14 cellular contexts compared by ENCODE assay signal in genomic region chr20:44412402-44413144, GRCh38. TPM values are rescaled to one million over a fixed set of nuclear protein-coding genes. Genes with fewer than 3 reads are reported as not detected.
DNase-seq lines count a peak whose midpoint lies in the region; ATAC-seq and TF ChIP-seq lines count a peak whose summit lies in the region.
"Had no signal": no experiment of that assay in that cellular context is flagged by ENCODE, and none has a peak within 500 bp of the region (broad histone marks: within the 10 kb centered on the region; RNA-seq: fewer than 3 reads in every experiment).

No MANE protein-coding gene starts in this region.

- peak; percentile 53 for ATAC-seq in Panc1
- no peak for ATAC-seq in HG03354 (IDR thresholded peaks at IDR 0.05; ENCODE audit: poor library complexity, severe bottlenecking, unreplicated experiment)

- H3K4me2 ChIP-seq in hepatocyte: no peak overlapping the region
- no peak overlapping the region for H3K4me2 ChIP-seq in neural progenitor cell
- H3K4me2 ChIP-seq in PC-9: no peak overlapping the region

- no peak overlapping the region for H3K4me3 Mint-ChIP-seq in neural progenitor cell

- H4K20me1 ChIP-seq in hepatocyte (ENCODE audit: insufficient read depth, poor library complexity, severe bottlenecking) (no peaks in the 10 kb centered on the region), neural progenitor cell (ENCODE audit: low read depth) (no peaks in the 10 kb centered on the region), PC-9 (ENCODE audit: insufficient read depth) (no peaks in the 10 kb centered on the region)

- H3K36me3 ChIP-seq in Panc1 (ENCODE audit: control insufficient read depth, insufficient read depth, low read length) (no peaks in the 10 kb centered on the region), hepatocyte (replicated peaks; ENCODE audit: insufficient read depth, low read depth) (no peaks in the 10 kb centered on the region), neural progenitor cell (no peaks in the 10 kb centered on the region), PC-9 (ENCODE audit: low read depth) (no peaks in the 10 kb centered on the region), tibial artery (no peaks in the 10 kb centered on the region)

- peaks cover 4% of the 10 kb centered on the region for H3K79me2 ChIP-seq in hepatocyte
- H3K79me2 ChIP-seq in neural progenitor cell (ENCODE audit: low read depth): no peaks in the 10 kb centered on the region
- no peaks in the 10 kb centered on the region for H3K79me2 ChIP-seq in PC-9 (ENCODE audit: low read depth)

- H3F3A ChIP-seq in neural progenitor cell (ENCODE audit: low read depth): no peaks in the 10 kb centered on the region
- peaks cover 7% of the 10 kb centered on the region; the same call in 1 of the 2 replicates for H3F3A ChIP-seq in PC-9 (ENCODE audit: insufficient read depth, low read depth)

- H3K9me3 Mint-ChIP-seq in neural progenitor cell: no peaks in the 10 kb centered on the region

- WGBS in hepatocyte (ENCODE audit: low lambda C conversion rate, missing lambda C conversion rate): 75% methylated on average over 24 of the region's 24 CpGs

- H2AFZ ChIP-seq in hepatocyte: no peak overlapping the region
- peak overlapping the region; percentile 55 for H2AFZ ChIP-seq in neural progenitor cell (replicated peaks)
- H2AFZ ChIP-seq in PC-9: no peak overlapping the region

- BruUV-seq in Panc1 (replicated peaks; lab: Mats Ljungman, UMichigan): no TSS peak
- BruUV-seq in PC-9 (replicated peaks; lab: Mats Ljungman, UMichigan): no TSS peak

- no peaks in the 10 kb centered on the region for H3K36me3 Mint-ChIP-seq in neural progenitor cell

- H3K4me1 ChIP-seq in Panc1 (ENCODE audit: control insufficient read depth, insufficient read depth, low read length) (no peaks in the 10 kb centered on the region), hepatocyte (ENCODE audit: insufficient read depth) (peaks cover 53% of the 10 kb centered on the region), neural progenitor cell (peaks cover 2% of the 10 kb centered on the region), PC-9 (replicated peaks; ENCODE audit: insufficient read depth) (peaks cover 20% of the 10 kb centered on the region), tibial artery (no peaks in the 10 kb centered on the region)

- H3K27ac ChIP-seq in Panc1 (ENCODE audit: low read length) (no peak overlapping the region), hepatocyte (peak overlapping the region; percentile 68), neural progenitor cell (no peak overlapping the region), PC-9 (no peak overlapping the region), tibial artery (no peak overlapping the region)

- H3K27ac Mint-ChIP-seq in neural progenitor cell: no peak overlapping the region

- CTCF ChIA-PET in Panc1 (lab: Charles Lee): no interaction called here
- CTCF ChIA-PET in PC-9 (lab: Charles Lee): interaction anchor here (0.7 kb wide), 1 partner anchor 498 kb away, joined by 4 read pairs; no protein-coding TSS in a partner anchor

- peaks cover 6% of the 10 kb centered on the region for H3K4me1 Mint-ChIP-seq in neural progenitor cell

- TF ChIP-seq CTCF in Panc1 (IDR thresholded peaks at IDR 0.05) (no peak), hepatocyte (IDR thresholded peaks at IDR 0.05; ENCODE audit: poor library complexity) (no peak), neural progenitor cell (IDR thresholded peaks at IDR 0.05) (no peak), PC-9 (conservative IDR thresholded peaks at IDR 0.05) (no peak), tibial artery (IDR thresholded peaks at IDR 0.05) (no peak)

- H3K4me3 ChIP-seq in Panc1 (ENCODE audit: low read depth in 2 of 2, low read length in 2 of 2): no peak overlapping the region
- no peak overlapping the region for H3K4me3 ChIP-seq in hepatocyte
- no peak overlapping the region for H3K4me3 ChIP-seq in neural progenitor cell
- H3K4me3 ChIP-seq in PC-9: no peak overlapping the region
- no peak overlapping the region for H3K4me3 ChIP-seq in tibial artery

- POLR2A ChIA-PET in Panc1 (lab: Charles Lee): no interaction called here
- POLR2A ChIA-PET in PC-9 (lab: Charles Lee; ENCODE audit: unreplicated experiment): no interaction called here

- in situ Hi-C loops in Panc1 (cut with HindIII; ENCODE audit: low pct_unique_long_range_greater_than_20kb, low sequenced_read_pairs): no loop called here

- no peak overlapping the region for H3K9ac ChIP-seq in neural progenitor cell

- intact Hi-C loops in Panc1 (cut with micrococcal nuclease; ENCODE audit: unreplicated experiment): no loop called here
- intact Hi-C loops in PC-9 (cut with micrococcal nuclease; ENCODE audit: unreplicated experiment): no loop called here
- intact Hi-C loops in tibial artery (cut with DNase I; ENCODE audit: low total_unique reads): no loop called here

- DNase-seq in NCI-H2171 treated with DMSO at 0.1 percent for 48 hours (lab: John Stamatoyannopoulos, UW) (peak; percentile 27), NCI-H2171 (lab: John Stamatoyannopoulos, UW) (no peak), Panc1 (ENCODE audit: low read depth, low spot score) (no peak), hepatocyte (ENCODE audit: low spot score) (no peak), neural progenitor cell (ENCODE audit: low spot score) (no peak), PC-9 (no peak), tibial artery (no peak)
- DNase-seq: 8988T, HCEC 1CT, NCI-H146, NCI-H510A, NCI-H82 had no signal

- no peaks in the 10 kb centered on the region for H3K9me2 ChIP-seq in hepatocyte (replicated peaks; ENCODE audit: insufficient read depth)
- no peaks in the 10 kb centered on the region for H3K9me2 ChIP-seq in PC-9 (ENCODE audit: insufficient read depth)

- H3K9me3 ChIP-seq in Panc1 (ENCODE audit: control insufficient read depth, insufficient read depth, low read depth, low read length) (no peaks in the 10 kb centered on the region), hepatocyte (ENCODE audit: low read depth) (no peaks in the 10 kb centered on the region), neural progenitor cell (ENCODE audit: low read depth) (no peaks in the 10 kb centered on the region), PC-9 (ENCODE audit: insufficient read depth, low read depth) (no peaks in the 10 kb centered on the region), tibial artery (no peaks in the 10 kb centered on the region)

- peaks cover 3% of the 10 kb centered on the region; the same call in 1 of the 2 replicates for H3K27me3 ChIP-seq in Panc1 (ENCODE audit: control insufficient read depth, insufficient read depth, low read length)
- H3K27me3 ChIP-seq in hepatocyte: no peaks in the 10 kb centered on the region
- no peaks in the 10 kb centered on the region for H3K27me3 ChIP-seq in neural progenitor cell
- H3K27me3 ChIP-seq in PC-9 (ENCODE audit: insufficient read depth, low read depth): no peaks in the 10 kb centered on the region
- H3K27me3 ChIP-seq in tibial artery: peaks cover 0 to 18% of the 10 kb centered on the region in 2 donors

- H3K27me3 Mint-ChIP-seq in neural progenitor cell (ENCODE audit: insufficient read depth, low read depth): peaks cover 2% of the 10 kb centered on the region

RNA-seq across cellular contexts. Expression of gene HNF4A, which starts 57.1 kb away (rescaled TPM):
- total RNA-seq in Panc1 (2021; ENCODE audit: unreplicated experiment) (0.28 TPM), hepatocyte (66.7 and 88.0 TPM in 2 replicates), neural progenitor cell (ENCODE audit: low replicate concordance) (0.68 and 1.6 TPM in 2 replicates), PC-9 (2021) (0.13 and 0.58 TPM in 2 replicates)
- polyA plus RNA-seq in Panc1 (2012; ENCODE audit: insufficient read length): 0.19 TPM
- polyA plus RNA-seq in hepatocyte: 27.9 and 38.2 TPM in 2 replicates
- total RNA-seq: RPMI7951 had no signal

Comparison
In these comparisons a context has a peak if more than half of its experiments do, and no peak if none do; other contexts are left out.
1. RNA of gene HNF4A, which starts 57.1 kb away (total RNA-seq): 66.7 to 88.0 TPM in hepatocyte; 0.68 to 1.6 TPM in neural progenitor cell, 0.28 TPM in Panc1 (single experiment) and 0.13 to 0.58 TPM in PC-9; every median in the first group is over 10 times any median in the second.